ENCODE assay signal across 26 cellular contexts in genomic region chr1:31264790-31265386, GRCh38. TPM values are rescaled to one million over a fixed set of nuclear protein-coding genes. Genes with fewer than 3 reads are reported as not detected.
A peak's percentile ranks its signal among the peaks of the same experiment; 100 is the strongest.
DNase-seq lines count a peak whose midpoint lies in the region; ATAC-seq and TF ChIP-seq lines count a peak whose summit lies in the region.
"Had no signal": no experiment of that assay in that cellular context is flagged by ENCODE, and none has a peak within 500 bp of the region (broad histone marks: within the 10 kb centered on the region; RNA-seq: fewer than 3 reads in every experiment).

No MANE protein-coding gene starts in this region.

- WGBS in heart left ventricle, 4 donors = 50 to 73% (median 62%) methylated on average over 1 of the region's 1 CpG

- H3K9me3 ChIP-seq in HEK293 (ENCODE audit: control insufficient read depth, insufficient read depth, low read depth, low read length) = no peaks in the 10 kb centered on the region
- H3K9me3 ChIP-seq in heart left ventricle = no peaks in the 10 kb centered on the region
- H3K9me3 ChIP-seq: BLaER1, left lung, sigmoid colon, upper lobe of left lung had no signal

- H3K4me1 Mint-ChIP-seq in osteocyte (ENCODE audit: unreplicated experiment) = no peaks in the 10 kb centered on the region
- H3K4me1 Mint-ChIP-seq: activated naive CD4-positive, alpha-beta T cell treated with anti-CD3 and anti-CD28 coated beads, Interleukin-2, amount 50 U/mL, for 24 hours; immature natural killer cell had no signal

- CTCF ChIA-PET in HEK293 (lab: Yijun Ruan, JAX) = interaction anchor here (1.1 to 1.7 kb wide), 3 partner anchors 8 to 81 kb away, joined by 3 to 8 read pairs (median 4); no protein-coding TSS in a partner anchor

- POLR2A ChIA-PET in HEK293 (lab: Yijun Ruan, JAX) = no interaction called here

- H3K27ac Mint-ChIP-seq in osteocyte (ENCODE audit: unreplicated experiment) = no peak overlapping the region
- H3K27ac Mint-ChIP-seq: activated naive CD4-positive, alpha-beta T cell treated with anti-CD3 and anti-CD28 coated beads, Interleukin-2, amount 50 U/mL, for 24 hours; activated T-helper 2 cell treated with anti-CD3 and anti-CD28 coated beads, Interferon-gamma antibody, Interleukin-2, Interleukin-4, amounts not matched to agents 10 μg/mL and 5 μg/mL and 100 μg/mL, durations not matched to agents 14 hours and 24 hours and 36 hours had no signal

- no peaks in the 10 kb centered on the region for H3K27me3 ChIP-seq in heart left ventricle
- H3K27me3 ChIP-seq: BLaER1, left lung, sigmoid colon, upper lobe of left lung had no signal

- TF ChIP-seq POLR2A in heart left ventricle (IDR thresholded peaks at IDR 0.05) = no peak

- peak; percentile 20 to 90 (median 72) for ATAC-seq in heart left ventricle
- no peak for ATAC-seq in GM18867 (IDR thresholded peaks at IDR 0.05; ENCODE audit: unreplicated experiment)
- ATAC-seq: left lung, PC-3, SK-N-SH treated with all-trans-retinoic acid at 6 μM for 48 hours had no signal

- H3K4me3 Mint-ChIP-seq in osteocyte (ENCODE audit: unreplicated experiment) = no peak overlapping the region
- H3K4me3 Mint-ChIP-seq: activated naive CD4-positive, alpha-beta T cell treated with anti-CD3 and anti-CD28 coated beads, Interleukin-2, amount 50 U/mL, for 24 hours; immature natural killer cell had no signal

- H3K36me3 ChIP-seq in HEK293 (ENCODE audit: control insufficient read depth in 2 of 2, insufficient read depth in 1 of 2, low read length in 2 of 2) (peaks cover 46 to 88% of the 10 kb centered on the region in 2 experiments), heart left ventricle (peaks cover 0 to 100% (median 96%) of the 10 kb centered on the region in 9 donors)

- H3K9me3 Mint-ChIP-seq in osteocyte (ENCODE audit: unreplicated experiment) = no peaks in the 10 kb centered on the region
- H3K9me3 Mint-ChIP-seq: activated naive CD4-positive, alpha-beta T cell treated with anti-CD3 and anti-CD28 coated beads, Interleukin-2, amount 50 U/mL, for 24 hours; activated T-helper 2 cell treated with anti-CD3 and anti-CD28 coated beads, Interferon-gamma antibody, Interleukin-2, Interleukin-4, amounts not matched to agents 10 μg/mL and 5 μg/mL and 100 μg/mL, durations not matched to agents 14 hours and 24 hours and 36 hours; immature natural killer cell had no signal

- H3K27me3 Mint-ChIP-seq in osteocyte (ENCODE audit: unreplicated experiment) = no peaks in the 10 kb centered on the region
- H3K27me3 Mint-ChIP-seq: activated naive CD4-positive, alpha-beta T cell treated with anti-CD3 and anti-CD28 coated beads, Interleukin-2, amount 50 U/mL, for 24 hours had no signal

- TF ChIP-seq CTCF in HEK293 (tag by site-specific recombination; IDR thresholded peaks at IDR 0.05) = no peak
- TF ChIP-seq CTCF in heart left ventricle (IDR thresholded peaks at IDR 0.05) = no peak
- no peak for TF ChIP-seq CTCF in osteocyte (IDR thresholded peaks at IDR 0.05)

- no peak overlapping the region for H3K4me3 ChIP-seq in HEK293 (ENCODE audit: low read depth, low read length)
- no peak overlapping the region for H3K4me3 ChIP-seq in heart left ventricle
- H3K4me3 ChIP-seq: BLaER1, coronary artery, left lung, sigmoid colon, upper lobe of left lung had no signal

- peak; percentile 19 for DNase-seq in NCI-H2171 (lab: John Stamatoyannopoulos, UW)
- DNase-seq in heart left ventricle = peak in 4 of 5 donors; percentile 32 to 42 (median 36)
- peak; percentile 36 for DNase-seq in osteocyte (ENCODE audit: extremely low spot score, unreplicated experiment)
- no peak for DNase-seq in amniotic stem cell (lab: John Stamatoyannopoulos, UW)
- DNase-seq in T-helper 1 cell = no peak
- DNase-seq: effector memory CD4-positive, alpha-beta T cell; immature natural killer cell; left lung; mesendoderm; NCI-H1092 treated with DMSO at 0.1 percent for 48 hours; NCI-H187; PC-3; sigmoid colon; stimulated activated CD4-positive, alpha-beta T cell treated with anti-CD3 and anti-CD28 coated beads, Interleukin-4, amount 100 ng/mL, for 24 hours; T-helper 2 cell had no signal

- intact Hi-C loops in heart left ventricle (cut with DNase I) = no loop called here

- H3K27ac ChIP-seq in HEK293 (ENCODE audit: extremely low read depth, low read depth, low read length) = no peak overlapping the region
- H3K27ac ChIP-seq in heart left ventricle = peak overlapping the region in 6 of 12 donors; percentile 8 to 39 (median 28)
- H3K27ac ChIP-seq: BLaER1, coronary artery, epithelial cell of prostate, left lung, sigmoid colon, upper lobe of left lung had no signal

- no peaks in the 10 kb centered on the region for H3K4me1 ChIP-seq in HEK293 (ENCODE audit: control insufficient read depth, insufficient read depth, low read length)
- H3K4me1 ChIP-seq in heart left ventricle = peaks cover 0 to 5% (median 0%) of the 10 kb centered on the region in 12 donors
- H3K4me1 ChIP-seq: BLaER1, left lung had no signal

- H3K36me3 Mint-ChIP-seq in osteocyte (ENCODE audit: unreplicated experiment) = peaks cover 44% of the 10 kb centered on the region

TF ChIP-seq in HEK293, 187 proteins besides CTCF, POLR2A, EP300 and RAD21:
- no peak for TF ChIP-seq TRIM28 (IDR thresholded peaks at IDR 0.05; ENCODE audit: borderline replicate concordance, low read length)
- peak; percentile 65; the same call in 1 of the 2 replicates for TF ChIP-seq ZNF121 (tag by site-specific recombination; IDR thresholded peaks at IDR 0.05)

RNA-seq across cellular contexts. Expression of gene NKAIN1, which starts 25.2 kb away (rescaled TPM):
- total RNA-seq in heart left ventricle (under 1 TPM in 3 of 9 donors, not detected in 6; 0.14 to 0.31 (median 0.21) TPM), osteocyte (1.9 and 2.2 TPM in 2 replicates)
- polyA plus RNA-seq in heart left ventricle = not detected
- total RNA-seq: activated T-helper 2 cell treated with anti-CD3 and anti-CD28 coated beads, Interferon-gamma antibody, Interleukin-2, Interleukin-4, amounts not matched to agents 10 μg/mL and 5 μg/mL and 100 μg/mL, durations not matched to agents 14 hours and 24 hours and 36 hours; bronchial epithelial cell; HT-29; left lung had no signal

RNA-seq across cellular contexts. Expression of gene SNRNP40, which starts 31.7 kb away (rescaled TPM):
- total RNA-seq in heart left ventricle (10 to 100 TPM; 15.8 to 26.0 (median 17.6) TPM), osteocyte (44.9 and 49.6 TPM in 2 replicates)
- 10 to 100 TPM in 1 of 2 donors, 1 to 10 TPM in 1; 8.6 to 18.3 TPM for polyA plus RNA-seq in heart left ventricle

RNA-seq across cellular contexts. Expression of gene ZCCHC17, which starts 31.9 kb away (rescaled TPM):
- 10 to 100 TPM; 10.1 to 15.5 (median 11.7) TPM for total RNA-seq in heart left ventricle
- polyA plus RNA-seq in heart left ventricle = 10 to 100 TPM; 15.4 to 29.5 TPM
- 26.3 and 30.7 TPM in 2 replicates for total RNA-seq in osteocyte

Comparison
In these comparisons a context has a peak if more than half of its experiments do, and no peak if none do; other contexts are left out.
1. DNase-seq: peak in NCI-H2171 (single experiment), heart left ventricle (4 of 5) and osteocyte (single experiment); none in amniotic stem cell (single experiment) and T-helper 1 cell (0 of 5).